8 cellular contexts compared by ENCODE assay signal in the genomic region with DNA sequence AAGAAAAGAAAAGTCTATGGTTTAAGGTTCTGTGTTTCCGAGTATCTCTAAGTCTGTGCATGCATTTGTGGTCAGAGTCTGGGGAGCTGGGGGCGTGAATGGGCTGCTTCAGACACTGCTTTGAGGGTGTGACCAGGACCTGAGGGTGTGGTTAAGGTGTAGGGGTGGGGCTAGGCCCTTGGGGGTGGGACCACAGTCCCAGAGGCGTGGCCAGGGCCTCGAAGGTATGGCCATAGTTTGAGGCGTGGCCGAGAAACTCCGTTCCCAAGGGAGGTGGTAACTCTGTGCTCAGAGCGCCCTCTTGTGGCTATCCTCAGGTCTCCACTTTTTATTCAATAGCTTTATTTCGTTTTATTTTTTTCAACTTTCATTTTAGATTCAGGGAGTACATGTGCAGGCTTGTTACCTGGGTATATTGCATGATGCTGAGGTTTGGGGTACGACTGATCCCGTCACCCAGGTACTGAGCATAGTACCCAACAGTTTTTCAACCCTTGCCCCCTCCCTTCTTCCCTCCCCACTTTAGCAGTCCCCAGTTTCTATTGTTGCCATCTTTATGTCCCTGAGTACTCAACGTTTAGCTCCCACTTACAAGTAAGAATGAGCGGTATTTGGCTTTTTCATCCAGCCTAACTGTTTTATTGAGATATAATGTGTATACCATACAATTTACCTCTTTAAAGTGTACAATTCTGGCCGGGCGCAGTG. TPM values are rescaled to one million over a fixed set of nuclear protein-coding genes. Genes with fewer than 3 reads are reported as not detected.
A peak's percentile ranks its signal among the peaks of the same experiment; 100 is the strongest.
DNase-seq lines count a peak whose midpoint lies in the region; ATAC-seq and TF ChIP-seq lines count a peak whose summit lies in the region.

No MANE protein-coding gene starts in this region.

- H3K4me3 ChIP-seq in GM12864 (ENCODE audit: low read depth, low read length) = peak overlapping the region; percentile 15; the same call in 1 of the 2 replicates
- peak overlapping the region; percentile 22 for H3K4me3 ChIP-seq in SK-N-MC
- no peak overlapping the region for H3K4me3 ChIP-seq in trophoblast cell (ENCODE audit: low read depth, low read length)
- H3K4me3 ChIP-seq in upper lobe of right lung = no peak overlapping the region

- DNase-seq in GM12864 (ENCODE audit: low read depth) (peak; percentile 94), NCI-H1092 treated with DMSO at 0.1 percent for 48 hours (lab: John Stamatoyannopoulos, UW) (peak; percentile 67), SK-N-MC (ENCODE audit: low read depth, low spot score) (peak; percentile 81), glomerular endothelial cell (ENCODE audit: extremely low read depth, low read depth, low spot score) (peak; percentile 94), trophoblast cell (peak; percentile 96 to 99), upper lobe of right lung (peak; percentile 97)
- DNase-seq in activated naive CD4-positive, alpha-beta T cell treated with anti-CD3 and anti-CD28 coated beads for 36 hours = peak; percentile 99

- no CpG with 5 or more reads among the region's 15 CpGs for WGBS in trophoblast cell (ENCODE audit: extremely low coverage, insufficient coverage, insufficient read length)

- H3K9me3 ChIP-seq in SK-N-MC (ENCODE audit: low read depth, low read length) = no peaks in the 10 kb centered on the region
- no peaks in the 10 kb centered on the region for H3K9me3 ChIP-seq in trophoblast cell (ENCODE audit: insufficient read depth, low read depth, low read length)
- no peaks in the 10 kb centered on the region for H3K9me3 ChIP-seq in upper lobe of right lung

- no peaks in the 10 kb centered on the region for H3K79me2 ChIP-seq in trophoblast cell (ENCODE audit: control insufficient read depth, insufficient read depth, low read length, poor library complexity)

- H3K4me1 Mint-ChIP-seq in activated naive CD4-positive, alpha-beta T cell treated with anti-CD3 and anti-CD28 coated beads for 36 hours (ENCODE audit: low read depth) = peaks cover 29% of the 10 kb centered on the region

- no peak overlapping the region for H2BK5ac ChIP-seq in trophoblast cell (ENCODE audit: low read depth, low read length, poor library complexity)

- peak; percentile 71 for TF ChIP-seq CTCF in GM12864 (IDR thresholded peaks at IDR 0.05; ENCODE audit: low read depth, low read length, missing control alignments)
- TF ChIP-seq CTCF in upper lobe of right lung (IDR thresholded peaks at IDR 0.05) = peak; percentile 86

- H3K4ac ChIP-seq in trophoblast cell (ENCODE audit: low read depth, low read length) = no peak overlapping the region

- ATAC-seq in HG02623 (IDR thresholded peaks at IDR 0.05; ENCODE audit: unreplicated experiment) (peak; percentile 97), upper lobe of right lung (peak; percentile 100)

- H3K18ac ChIP-seq in trophoblast cell (ENCODE audit: low read length) = no peak overlapping the region

- peak overlapping the region; percentile 35; the same call in 1 of the 2 replicates for H3K27ac ChIP-seq in SK-N-MC
- no peak overlapping the region for H3K27ac ChIP-seq in trophoblast cell (ENCODE audit: low read depth, low read length)
- no peak overlapping the region for H3K27ac ChIP-seq in upper lobe of right lung

- H3K9ac ChIP-seq in SK-N-MC (ENCODE audit: insufficient read length) = no peak overlapping the region
- H3K9ac ChIP-seq in trophoblast cell (ENCODE audit: low read length) = no peak overlapping the region

- no peak overlapping the region for H2BK12ac ChIP-seq in trophoblast cell (ENCODE audit: low read length)

- peaks cover 8% of the 10 kb centered on the region for H3K9me3 Mint-ChIP-seq in activated naive CD4-positive, alpha-beta T cell treated with anti-CD3 and anti-CD28 coated beads for 36 hours

- no peak overlapping the region for H2BK120ac ChIP-seq in trophoblast cell (ENCODE audit: insufficient read depth, low read length, poor library complexity)

- H4K8ac ChIP-seq in trophoblast cell (ENCODE audit: low read depth, low read length) = no peak overlapping the region

- no peaks in the 10 kb centered on the region for H3K79me1 ChIP-seq in trophoblast cell (ENCODE audit: low read length)

- H3K27ac Mint-ChIP-seq in activated naive CD4-positive, alpha-beta T cell treated with anti-CD3 and anti-CD28 coated beads for 36 hours = peak overlapping the region; percentile 86

- no peak overlapping the region for H3K14ac ChIP-seq in trophoblast cell (ENCODE audit: low read length)

- intact Hi-C loops in activated naive CD4-positive, alpha-beta T cell treated with anti-CD3 and anti-CD28 coated beads for 36 hours (cut with micrococcal nuclease) = loop anchor here (1.0 to 2.0 kb wide), 7 partner anchors 17 to 194 kb away; no protein-coding TSS in a partner anchor
- intact Hi-C loops in upper lobe of right lung (cut with DNase I) = loop anchor here (5.0 kb wide), 3 partner anchors 48 to 198 kb away; no protein-coding TSS in a partner anchor

- peak overlapping the region; percentile 65 for H3K4me3 Mint-ChIP-seq in activated naive CD4-positive, alpha-beta T cell treated with anti-CD3 and anti-CD28 coated beads for 36 hours

- no peaks in the 10 kb centered on the region for H3K4me1 ChIP-seq in trophoblast cell (ENCODE audit: control insufficient read depth in 1 of 2, insufficient read depth in 2 of 2, low read length in 2 of 2)
- no peaks in the 10 kb centered on the region for H3K4me1 ChIP-seq in upper lobe of right lung

- no peak overlapping the region for H2AFZ ChIP-seq in trophoblast cell (ENCODE audit: insufficient read depth, low read length, poor library complexity)

- no peak overlapping the region for H4K91ac ChIP-seq in trophoblast cell (ENCODE audit: low read depth, low read length)

- no peaks in the 10 kb centered on the region for H3K36me3 ChIP-seq in SK-N-MC (ENCODE audit: insufficient read depth, low read length)
- no peaks in the 10 kb centered on the region for H3K36me3 ChIP-seq in trophoblast cell (ENCODE audit: control insufficient read depth in 1 of 2, insufficient read depth in 2 of 2, low read length in 2 of 2)
- no peaks in the 10 kb centered on the region for H3K36me3 ChIP-seq in upper lobe of right lung

- H3K27me3 Mint-ChIP-seq in activated naive CD4-positive, alpha-beta T cell treated with anti-CD3 and anti-CD28 coated beads for 36 hours (ENCODE audit: low read depth) = no peaks in the 10 kb centered on the region

- no peak overlapping the region for H4K12ac ChIP-seq in trophoblast cell (ENCODE audit: low read depth, low read length)

- no peak overlapping the region for H3K4me2 ChIP-seq in trophoblast cell (ENCODE audit: low read length)

- CTCF ChIA-PET in activated naive CD4-positive, alpha-beta T cell treated with anti-CD3 and anti-CD28 coated beads for 36 hours (lab: Charles Lee) = interaction anchor here (0.6 to 17.0 kb wide), 28 partner anchors 13 to 254 kb away, joined by 3 to 394 read pairs (median 5); partner anchors contain the start of gene BCL3

- no peaks in the 10 kb centered on the region for H3K36me3 Mint-ChIP-seq in activated naive CD4-positive, alpha-beta T cell treated with anti-CD3 and anti-CD28 coated beads for 36 hours (ENCODE audit: low read depth)

- H3K23ac ChIP-seq in trophoblast cell (ENCODE audit: low read length) = no peak overlapping the region

- H2AK5ac ChIP-seq in trophoblast cell (ENCODE audit: low read length) = no peak overlapping the region

- no peaks in the 10 kb centered on the region for H3K27me3 ChIP-seq in trophoblast cell (ENCODE audit: insufficient read depth, low read length)
- no peaks in the 10 kb centered on the region for H3K27me3 ChIP-seq in upper lobe of right lung

RNA-seq across cellular contexts. Expression of gene CBLC, which starts 7.0 kb away (rescaled TPM):
- total RNA-seq in activated naive CD4-positive, alpha-beta T cell treated with anti-CD3 and anti-CD28 coated beads for 36 hours = not detected
- total RNA-seq in glomerular endothelial cell (1.1 TPM in 1 of 2 replicates, not detected in the other), upper lobe of right lung (3.2 TPM)
- polyA plus RNA-seq in trophoblast cell (2013) = 1.4 and 1.7 TPM in 2 replicates

RNA-seq across cellular contexts. Expression of gene BCL3, which starts 22.2 kb away (rescaled TPM):
- 100 to 1,000 TPM in 1 of 2 experiments, 10 to 100 TPM in 1; 92.5 to 104 TPM for total RNA-seq in activated naive CD4-positive, alpha-beta T cell treated with anti-CD3 and anti-CD28 coated beads for 36 hours
- total RNA-seq in glomerular endothelial cell (28.3 and 30.0 TPM in 2 replicates), upper lobe of right lung (87.4 TPM)
- polyA plus RNA-seq in trophoblast cell (2013) = 1.7 and 2.0 TPM in 2 replicates

RNA-seq across cellular contexts. Expression of gene BCAM, which starts 38.2 kb away (rescaled TPM):
- total RNA-seq in activated naive CD4-positive, alpha-beta T cell treated with anti-CD3 and anti-CD28 coated beads for 36 hours = not detected
- total RNA-seq in glomerular endothelial cell (57.0 and 78.9 TPM in 2 replicates), upper lobe of right lung (280 TPM)
- 33.0 and 36.2 TPM in 2 replicates for polyA plus RNA-seq in trophoblast cell (2013)

Comparison
In these comparisons a context has a peak if more than half of its experiments do, and no peak if none do; other contexts are left out.
1. H3K4me3 ChIP-seq: peak in GM12864 (single experiment) and SK-N-MC (single experiment); none in trophoblast cell (single experiment) and upper lobe of right lung (single experiment).
2. RNA of gene BCAM, which starts 38.2 kb away (total RNA-seq): 280 TPM in upper lobe of right lung (single experiment) and 57.0 to 78.9 TPM in glomerular endothelial cell; not detected in activated naive CD4-positive, alpha-beta T cell treated with anti-CD3 and anti-CD28 coated beads for 36 hours; every median in the first group is over 10 times any median in the second.
3. Peak in every context shown above with its lines, with median percentiles within 50 percentile points of each other: DNase-seq.